Comparison of ENCODE assay signal across 8 cellular contexts in genomic region chr10:98041352-98042043, GRCh38. TPM values are rescaled to one million over a fixed set of nuclear protein-coding genes. Genes with fewer than 3 reads are reported as not detected.
DNase-seq lines count a peak whose midpoint lies in the region; ATAC-seq and TF ChIP-seq lines count a peak whose summit lies in the region.

No MANE protein-coding gene starts in this region.

- peaks cover 37% of the 10 kb centered on the region for H3K27me3 ChIP-seq in PC-3 (ENCODE audit: low read length)
- peaks cover 82% of the 10 kb centered on the region for H3K27me3 ChIP-seq in adipocyte (replicated peaks; ENCODE audit: control insufficient read depth, insufficient read depth, low read length)
- peaks cover 77% of the 10 kb centered on the region for H3K27me3 ChIP-seq in left ventricle myocardium inferior (ENCODE audit: low read depth)
- peaks cover 15 to 31% (median 16%) of the 10 kb centered on the region in 3 donors for H3K27me3 ChIP-seq in gastrocnemius medialis

- no peaks in the 10 kb centered on the region for H3K9me2 ChIP-seq in PC-3 (replicated peaks; ENCODE audit: low read length)

- no peak overlapping the region for H3K9ac ChIP-seq in PC-3 (ENCODE audit: low read length)
- no peak overlapping the region for H3K9ac ChIP-seq in adipocyte (ENCODE audit: low read length)

- no peaks in the 10 kb centered on the region for H3K79me2 ChIP-seq in PC-3 (ENCODE audit: low read length)

- H3K4me1 ChIP-seq in PC-3 (ENCODE audit: insufficient read depth, low read length) (no peaks in the 10 kb centered on the region), adipocyte (ENCODE audit: control insufficient read depth, insufficient read depth, low read length) (peaks cover 13% of the 10 kb centered on the region), left ventricle myocardium inferior (peaks cover 16% of the 10 kb centered on the region), gastrocnemius medialis (no peaks in the 10 kb centered on the region)

- ATAC-seq in PC-3 (peak; percentile 80), gastrocnemius medialis (peak in 1 of 2 donors; percentile 60), GM19455 (IDR thresholded peaks at IDR 0.05; ENCODE audit: unreplicated experiment) (no peak)

- H3F3A ChIP-seq in PC-3 (ENCODE audit: low read length, unreplicated experiment), result no peaks in the 10 kb centered on the region

- H3K4me3 Mint-ChIP-seq in HFFc6, result no peak overlapping the region

- in situ Hi-C loops in gastrocnemius medialis (cut with MboI; ENCODE audit: low sequenced_read_pairs in 4 of 4), result loop anchor here (5.0 to 25.0 kb wide), 4 partner anchors 124 to 279 kb away; partner anchors contain the start of gene SFRP5 (in 1 of the 4)

- no peak overlapping the region for H3K4me2 ChIP-seq in PC-3 (ENCODE audit: low read length)

- H3K36me3 Mint-ChIP-seq in HFFc6 (ENCODE audit: low read depth), result no peaks in the 10 kb centered on the region

- TF ChIP-seq CTCF in HFFc6 (IDR thresholded peaks at IDR 0.05), result peak; percentile 87
- TF ChIP-seq CTCF in PC-3 (conservative IDR thresholded peaks at IDR 0.05; ENCODE audit: low read depth, low read length), result peak; percentile 77
- peak; percentile 73 for TF ChIP-seq CTCF in left ventricle myocardium inferior (IDR thresholded peaks at IDR 0.05; ENCODE audit: borderline replicate concordance)
- peak in 4 of 5 experiments; percentile 18 to 63 (median 44) for TF ChIP-seq CTCF in gastrocnemius medialis (IDR thresholded peaks at IDR 0.05 in 4 of 5, conservative IDR thresholded peaks at IDR 0.05 in 1 of 5)

- DNase-seq in DMS53 (lab: John Stamatoyannopoulos, UW), result peak; percentile 91
- peak; percentile 52 for DNase-seq in HFFc6
- peak; percentile 68 for DNase-seq in PC-3
- DNase-seq in adipocyte (ENCODE audit: low read depth), result peak; percentile 71
- DNase-seq in left ventricle myocardium inferior, result peak; percentile 44
- peak; percentile 25 for DNase-seq in gastrocnemius medialis
- DNase-seq in T1000 (lab: John Stamatoyannopoulos, UW), result no peak

- intact Hi-C loops in PC-3 (cut with micrococcal nuclease), result loop anchor here (1.0 to 2.0 kb wide), 2 partner anchors 127 to 249 kb away; no protein-coding TSS in a partner anchor
- intact Hi-C loops in left ventricle myocardium inferior (cut with micrococcal nuclease), result loop anchor here (5.0 kb wide), 1 partner anchor 129 kb away; no protein-coding TSS in a partner anchor
- intact Hi-C loops in gastrocnemius medialis (cut with DNase I; ENCODE audit: low total_unique reads), result loop anchor here (1.0 to 10.0 kb wide), 2 partner anchors 127 to 247 kb away; no protein-coding TSS in a partner anchor

- H3K36me3 ChIP-seq in PC-3 (ENCODE audit: low read depth, low read length) (no peaks in the 10 kb centered on the region), adipocyte (ENCODE audit: control insufficient read depth, insufficient read depth, low read length, severe bottlenecking) (no peaks in the 10 kb centered on the region), left ventricle myocardium inferior (no peaks in the 10 kb centered on the region), gastrocnemius medialis (no peaks in the 10 kb centered on the region)

- CTCF ChIA-PET in PC-3 (lab: Charles Lee), result interaction anchor here (0.6 to 1.6 kb wide), 8 partner anchors 109 to 426 kb away, joined by 3 to 14 read pairs (median 3); no protein-coding TSS in a partner anchor

- H3K27ac ChIP-seq in PC-3 (ENCODE audit: low read length), result no peak overlapping the region
- H3K27ac ChIP-seq in left ventricle myocardium inferior (replicated peaks), result no peak overlapping the region
- no peak overlapping the region for H3K27ac ChIP-seq in gastrocnemius medialis

- no peaks in the 10 kb centered on the region for H4K20me1 ChIP-seq in PC-3 (ENCODE audit: low read length)

- no peaks in the 10 kb centered on the region for H3K9me3 ChIP-seq in PC-3 (ENCODE audit: low read length)
- no peaks in the 10 kb centered on the region for H3K9me3 ChIP-seq in adipocyte (ENCODE audit: control insufficient read depth, low read length)
- H3K9me3 ChIP-seq in left ventricle myocardium inferior (replicated peaks), result no peaks in the 10 kb centered on the region
- H3K9me3 ChIP-seq in gastrocnemius medialis, result no peaks in the 10 kb centered on the region

- H3K4me1 Mint-ChIP-seq in HFFc6 (ENCODE audit: low read depth), result no peaks in the 10 kb centered on the region

- peaks cover 53% of the 10 kb centered on the region for H3K27me3 Mint-ChIP-seq in HFFc6 (ENCODE audit: insufficient read depth)

- no peak overlapping the region for H2AFZ ChIP-seq in PC-3 (ENCODE audit: low read length)

- POLR2A ChIA-PET in PC-3 (lab: Charles Lee; ENCODE audit: unreplicated experiment), result no interaction called here

- no peak for TF ChIP-seq POLR2A in gastrocnemius medialis (IDR thresholded peaks at IDR 0.05)

- no TSS peak for BruUV-seq in PC-3 (replicated peaks; lab: Mats Ljungman, UMichigan)

- H3K4me3 ChIP-seq in PC-3 (ENCODE audit: low read length), result no peak overlapping the region
- no peak overlapping the region for H3K4me3 ChIP-seq in adipocyte (ENCODE audit: low read length)
- H3K4me3 ChIP-seq in left ventricle myocardium inferior, result no peak overlapping the region
- H3K4me3 ChIP-seq in gastrocnemius medialis, result no peak overlapping the region

- H3K27ac Mint-ChIP-seq in HFFc6, result no peak overlapping the region

- no peaks in the 10 kb centered on the region for H3K9me3 Mint-ChIP-seq in HFFc6

RNA-seq across cellular contexts. Expression of gene CRTAC1, which starts 11.1 kb away (rescaled TPM):
- not detected for total RNA-seq in HFFc6 (2021; fragmentation: NEBNext Ultra II Directional; extraction: Animal tissue kit (Norgen Biotek cat#: 25700))
- total RNA-seq in PC-3 (2014; rRNA removed), result not detected in 2 replicates
- total RNA-seq in left ventricle myocardium inferior, result 2.3 TPM
- 1 to 10 TPM in 1 of 4 donors, under 1 TPM in 2, not detected in 1; 0.16 to 3.9 (median 0.56) TPM for total RNA-seq in gastrocnemius medialis
